In genomic region chr17:11300201-11300600, GRCh38 we compare ENCODE assay signal across 37 cellular contexts. TPM values are rescaled to one million over a fixed set of nuclear protein-coding genes. Genes with fewer than 3 reads are reported as not detected.
"Had no signal": no experiment of that assay in that cellular context is flagged by ENCODE, and none has a peak within 500 bp of the region (broad histone marks: within the 10 kb centered on the region; RNA-seq: fewer than 3 reads in every experiment).

No MANE protein-coding gene starts in this region.

- H3K27me3 Mint-ChIP-seq: activated B cell treated with CpG ODN at 0.5 μM for 24 hours; activated CD4-positive, alpha-beta memory T cell treated with anti-CD3 and anti-CD28 coated beads for 36 hours; activated naive CD8-positive, alpha-beta T cell; activated naive CD8-positive, alpha-beta T cell treated with anti-CD3 and anti-CD28 coated beads, Interleukin-2, amount 10 ng/mL, durations not matched to agents 7 days and 5 days; activated naive CD8-positive, alpha-beta T cell treated with anti-CD3 and anti-CD28 coated beads, Interleukin-2, amount 50 U/mL, for 24 hours had no signal

- H3K4me3 ChIP-seq: ascending aorta, cardiac muscle cell had no signal

- H3K36me3 ChIP-seq: ascending aorta, cardiac muscle cell had no signal

- H3K4me3 Mint-ChIP-seq: activated B cell treated with CpG ODN at 0.5 μM for 24 hours; activated CD4-positive, alpha-beta memory T cell treated with anti-CD3 and anti-CD28 coated beads for 36 hours; activated CD8-positive, alpha-beta T cell treated with anti-CD3 and anti-CD28 coated beads for 36 hours; activated naive CD4-positive, alpha-beta T cell treated with anti-CD3 and anti-CD28 coated beads for 36 hours; activated naive CD8-positive, alpha-beta T cell; activated naive CD8-positive, alpha-beta T cell treated with anti-CD3 and anti-CD28 coated beads, Interleukin-2, amount 10 ng/mL, durations not matched to agents 7 days and 5 days; activated naive CD8-positive, alpha-beta T cell treated with anti-CD3 and anti-CD28 coated beads, Interleukin-2, amount 50 U/mL, for 24 hours; activated T-cell treated with anti-CD3 and anti-CD28 coated beads, Interleukin-2, amount 50 U/mL, for 4 hours; activated T-cell treated with anti-CD3 and anti-CD28 coated beads, Interleukin-2, amount 50 U/mL, for 72 hours; activated T-helper 1 cell treated with anti-CD3 and anti-CD28 coated beads, Interleukin-12 subunit alpha, Interleukin-12 subunit beta, Interleukin-2, Interleukin-4 antibody, amounts not matched to agents 30 ng/mL and 10 ng/mL and 1 ng/mL, durations not matched to agents 14 hours and 24 hours and 36 hours; activated T-helper 17 cell treated with anti-CD3 and anti-CD28 coated beads, Interleukin-2, amount 50 U/mL, for 72 hours; brain; T-helper 1 cell treated with Interleukin-12 subunit alpha and Interleukin-12 subunit beta and Interleukin-4 antibody, amounts not matched to agents 30 μg/mL and 1 μg/mL, for 36 hours; T-helper 2 cell treated with Interferon-gamma antibody and Interleukin-4, amounts not matched to agents 5 μg/mL and 100 μg/mL, for 36 hours had no signal

- DNase-seq: activated B cell treated with CpG ODN at 0.5 μM for 24 hours; activated CD4-positive, alpha-beta memory T cell treated with anti-CD3 and anti-CD28 coated beads for 36 hours; activated CD4-positive, alpha-beta T cell treated with anti-CD3 and anti-CD28 coated beads for 48 hours; activated CD4-positive, alpha-beta T cell treated with anti-CD3 and anti-CD28 coated beads, Interleukin-2, amount 50 U/mL, for 1 hour; activated CD4-positive, alpha-beta T cell treated with anti-CD3 and anti-CD28 coated beads, Interleukin-2, amount 50 U/mL, for 4 hours; activated CD4-positive, CD25-positive, alpha-beta regulatory T cell treated with anti-CD3 and anti-CD28 coated beads, Interleukin-2, amount 50 U/mL, for 72 hours; activated CD8-positive, alpha-beta memory T cell treated with anti-CD3 and anti-CD28 coated beads, Interleukin-2, amount 50 U/mL, for 4 hours; activated CD8-positive, alpha-beta T cell treated with anti-CD3 and anti-CD28 coated beads for 36 hours; activated effector memory CD4-positive, alpha-beta T cell treated with anti-CD3 and anti-CD28 coated beads, Interleukin-2, amount 50 U/mL, for 16 hours; activated gamma-delta T cell treated with Interleukin-2 at 50 U/mL for 16 hours; activated naive CD4-positive, alpha-beta T cell; activated naive CD4-positive, alpha-beta T cell treated with anti-CD3 and anti-CD28 coated beads for 36 hours; activated naive CD4-positive, alpha-beta T cell treated with anti-CD3 and anti-CD28 coated beads, Interleukin-2, amount 50 U/mL, for 16 hours; activated naive CD8-positive, alpha-beta T cell treated with anti-CD3 and anti-CD28 coated beads, Interleukin-2, amount 10 ng/mL, durations not matched to agents 7 days and 5 days; activated naive CD8-positive, alpha-beta T cell treated with anti-CD3 and anti-CD28 coated beads, Interleukin-2, amount 50 U/mL, for 24 hours; activated T-cell treated with anti-CD3 and anti-CD28 coated beads for 4 hours; activated T-cell treated with anti-CD3 and anti-CD28 coated beads, Interleukin-2, amount 50 U/mL, for 1 hour; activated T-cell treated with anti-CD3 and anti-CD28 coated beads, Interleukin-2, amount 50 U/mL, for 4 hours; activated T-cell treated with anti-CD3 and anti-CD28 coated beads, Interleukin-2, amount 50 U/mL, for 72 hours; amygdala; anterior cingulate cortex; central memory CD4-positive, alpha-beta T cell; SW 1271; T-helper 1 cell; T-helper 2 cell; T-helper 9 cell had no signal

- H3K4me1 Mint-ChIP-seq: activated B cell treated with CpG ODN at 0.5 μM for 24 hours; activated naive CD8-positive, alpha-beta T cell treated with anti-CD3 and anti-CD28 coated beads, Interleukin-2, amount 10 ng/mL, durations not matched to agents 7 days and 5 days; activated naive CD8-positive, alpha-beta T cell treated with anti-CD3 and anti-CD28 coated beads, Interleukin-2, amount 50 U/mL, for 24 hours; activated T-helper 17 cell treated with anti-CD3 and anti-CD28 coated beads, Interleukin-2, amount 50 U/mL, for 72 hours; brain had no signal

- H3K27ac ChIP-seq: ascending aorta, cardiac muscle cell, VCaP had no signal

- H3K9me3 Mint-ChIP-seq: activated CD8-positive, alpha-beta T cell treated with anti-CD3 and anti-CD28 coated beads for 36 hours; activated naive CD8-positive, alpha-beta T cell treated with anti-CD3 and anti-CD28 coated beads, Interleukin-2, amount 50 U/mL, for 24 hours; activated T-cell treated with anti-CD3 and anti-CD28 coated beads, Interleukin-2, amount 50 U/mL, for 4 hours had no signal

- H3K36me3 Mint-ChIP-seq: activated CD4-positive, alpha-beta memory T cell treated with anti-CD3 and anti-CD28 coated beads for 36 hours; activated naive CD8-positive, alpha-beta T cell; activated naive CD8-positive, alpha-beta T cell treated with anti-CD3 and anti-CD28 coated beads, Interleukin-2, amount 10 ng/mL, durations not matched to agents 7 days and 5 days; brain had no signal

- H3K27me3 ChIP-seq: ascending aorta, cardiac muscle cell had no signal

- ATAC-seq: activated CD8-positive, alpha-beta T cell treated with anti-CD3 and anti-CD28 coated beads for 36 hours; activated naive CD8-positive, alpha-beta T cell treated with anti-CD3 and anti-CD28 coated beads, Interleukin-2, amount 50 U/mL, for 24 hours; activated T-cell treated with anti-CD3 and anti-CD28 coated beads, Interleukin-2, amount 50 U/mL, for 4 hours; activated T-cell treated with anti-CD3 and anti-CD28 coated beads, Interleukin-2, amount 50 U/mL, for 72 hours; activated T-helper 17 cell treated with anti-CD3 and anti-CD28 coated beads, Interleukin-2, amount 50 U/mL, for 72 hours had no signal

- H3K4me1 ChIP-seq: ascending aorta had no signal

- H3K9me3 ChIP-seq: ascending aorta had no signal

- H3K27ac Mint-ChIP-seq: activated B cell treated with CpG ODN at 0.5 μM for 24 hours; activated CD4-positive, alpha-beta memory T cell treated with anti-CD3 and anti-CD28 coated beads for 36 hours; activated CD8-positive, alpha-beta T cell treated with anti-CD3 and anti-CD28 coated beads for 36 hours; activated naive CD4-positive, alpha-beta T cell treated with anti-CD3 and anti-CD28 coated beads for 36 hours; activated naive CD8-positive, alpha-beta T cell; activated naive CD8-positive, alpha-beta T cell treated with anti-CD3 and anti-CD28 coated beads, Interleukin-2, amount 10 ng/mL, durations not matched to agents 7 days and 5 days; activated naive CD8-positive, alpha-beta T cell treated with anti-CD3 and anti-CD28 coated beads, Interleukin-2, amount 50 U/mL, for 24 hours; activated T-cell treated with anti-CD3 and anti-CD28 coated beads, Interleukin-2, amount 50 U/mL, for 72 hours; activated T-helper 1 cell treated with anti-CD3 and anti-CD28 coated beads, Interleukin-12 subunit alpha, Interleukin-12 subunit beta, Interleukin-2, Interleukin-4 antibody, amounts not matched to agents 30 ng/mL and 10 ng/mL and 1 ng/mL, durations not matched to agents 14 hours and 24 hours and 36 hours; activated T-helper 17 cell treated with anti-CD3 and anti-CD28 coated beads, Interleukin-2, amount 50 U/mL, for 72 hours; brain; T-helper 1 cell treated with Interleukin-12 subunit alpha and Interleukin-12 subunit beta and Interleukin-4 antibody, amounts not matched to agents 30 μg/mL and 1 μg/mL, for 36 hours; T-helper 2 cell treated with Interferon-gamma antibody and Interleukin-4, amounts not matched to agents 5 μg/mL and 100 μg/mL, for 36 hours had no signal

RNA-seq across cellular contexts. Expression of gene SHISA6, which starts 59.2 kb away (rescaled TPM):
- total RNA-seq: activated B cell treated with CpG ODN at 0.5 μM for 24 hours; activated CD4-positive, alpha-beta memory T cell treated with anti-CD3 and anti-CD28 coated beads for 36 hours; activated CD8-positive, alpha-beta memory T cell treated with anti-CD3 and anti-CD28 coated beads for 36 hours; activated CD8-positive, alpha-beta T cell treated with anti-CD3 and anti-CD28 coated beads for 36 hours; activated naive CD4-positive, alpha-beta T cell treated with anti-CD3 and anti-CD28 coated beads for 36 hours; activated naive CD8-positive, alpha-beta T cell treated with anti-CD3 and anti-CD28 coated beads, Interleukin-2, amount 10 ng/mL, durations not matched to agents 7 days and 5 days; activated T-cell treated with anti-CD3 and anti-CD28 coated beads, Interleukin-2, amount 50 U/mL, for 4 hours; activated T-cell treated with anti-CD3 and anti-CD28 coated beads, Interleukin-2, amount 50 U/mL, for 72 hours; activated T-helper 1 cell treated with anti-CD3 and anti-CD28 coated beads, Interleukin-12 subunit alpha, Interleukin-12 subunit beta, Interleukin-2, Interleukin-4 antibody, amounts not matched to agents 30 ng/mL and 10 ng/mL and 1 ng/mL, durations not matched to agents 14 hours and 24 hours and 36 hours; activated T-helper 17 cell treated with anti-CD3 and anti-CD28 coated beads, Interleukin-2, amount 50 U/mL, for 72 hours; bronchial epithelial cell had no signal
